ENCODE assay signal across 10 cellular contexts in the genomic region with DNA sequence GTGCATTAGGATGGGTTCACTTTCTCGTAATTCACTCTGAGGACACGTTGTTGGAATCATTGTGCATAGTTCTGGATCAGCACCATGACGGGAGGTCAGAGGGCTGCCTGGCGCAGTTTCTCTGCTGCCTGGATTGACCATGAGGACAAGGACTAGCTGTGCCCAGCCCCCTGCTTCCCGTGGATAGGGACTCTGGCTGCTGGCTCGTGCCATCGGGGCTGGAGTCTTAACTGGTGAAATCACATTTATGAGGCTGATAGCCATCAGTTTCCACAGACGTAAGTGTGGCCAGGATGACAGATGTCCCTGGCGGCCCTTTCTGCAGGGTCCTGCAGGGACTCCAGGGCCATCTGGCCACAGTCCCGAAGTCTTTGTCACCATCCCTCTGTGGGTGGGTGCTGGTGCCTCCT. TPM values are rescaled to one million over a fixed set of nuclear protein-coding genes. Genes with fewer than 3 reads are reported as not detected.
DNase-seq lines count a peak whose midpoint lies in the region; ATAC-seq and TF ChIP-seq lines count a peak whose summit lies in the region.
"Had no signal": no experiment of that assay in that cellular context is flagged by ENCODE, and none has a peak within 500 bp of the region (broad histone marks: within the 10 kb centered on the region; RNA-seq: fewer than 3 reads in every experiment).

No MANE protein-coding gene starts in this region.

- intact Hi-C loops in adrenal gland (cut with DNase I): no loop called here
- intact Hi-C loops in spleen (cut with DNase I; ENCODE audit: low total_unique reads): no loop called here

- TF ChIP-seq CTCF in adrenal gland (IDR thresholded peaks at IDR 0.05) (peak in 1 of 6 experiments; percentile 7), kidney epithelial cell (IDR thresholded peaks at IDR 0.05; ENCODE audit: insufficient read depth, low read length, poor library complexity, severe bottlenecking) (no peak), spleen (IDR thresholded peaks at IDR 0.05 in 8 of 11, conservative IDR thresholded peaks at IDR 0.05 in 3 of 11) (no peak)

- H3K27ac ChIP-seq in adrenal gland (peak overlapping the region; percentile 6 to 83 (median 54)), spleen (peak overlapping the region in 3 of 8 donors; percentile 16 to 51 (median 32))
- no peak overlapping the region for H3K27ac ChIP-seq in effector memory CD4-positive, alpha-beta T cell (ENCODE audit: insufficient read depth, low read length, poor library complexity, severe bottlenecking)
- H3K27ac ChIP-seq: RWPE1 had no signal

- 22 to 35% (median 31%) methylated on average over 6 to 10 of the region's 10 CpGs for WGBS in adrenal gland, 4 donors
- WGBS in spleen, 5 donors: 52 to 80% (median 71%) methylated on average over 10 of the region's 10 CpGs

- DNase-seq in EL (peak; percentile 43), adrenal gland (peak; percentile 84 to 98 (median 94)), kidney epithelial cell (ENCODE audit: low read depth) (peak; percentile 31), spleen (peak; percentile 80), MV-4-11 (lab: John Stamatoyannopoulos, UW) (no peak)
- DNase-seq in effector memory CD4-positive, alpha-beta T cell: no peak
- no peak for DNase-seq in stimulated activated naive CD4-positive, alpha-beta T cell (lab: John Stamatoyannopoulos, UW)
- DNase-seq: small intestine had no signal

- H3K36me3 ChIP-seq in adrenal gland (replicated peaks in 1 of 2): no peaks in the 10 kb centered on the region
- H3K36me3 ChIP-seq in kidney epithelial cell (ENCODE audit: control insufficient read depth, insufficient read depth, low read length): no peaks in the 10 kb centered on the region
- no peaks in the 10 kb centered on the region for H3K36me3 ChIP-seq in spleen
- H3K36me3 ChIP-seq in effector memory CD4-positive, alpha-beta T cell (ENCODE audit: control insufficient read depth, insufficient read depth, low read length): no peaks in the 10 kb centered on the region

- H3K4me1 ChIP-seq in adrenal gland (replicated peaks in 1 of 2): peaks cover 0 to 37% of the 10 kb centered on the region in 2 donors
- peaks cover 7 to 88% (median 55%) of the 10 kb centered on the region in 6 donors for H3K4me1 ChIP-seq in spleen
- H3K4me1 ChIP-seq in effector memory CD4-positive, alpha-beta T cell (ENCODE audit: control insufficient read depth, insufficient read depth, low read length, poor library complexity, severe bottlenecking): no peaks in the 10 kb centered on the region

- H3K4me3 ChIP-seq in adrenal gland (no peak overlapping the region), kidney epithelial cell (ENCODE audit: low read depth, low read length) (no peak overlapping the region), spleen (no peak overlapping the region)
- H3K4me3 ChIP-seq in effector memory CD4-positive, alpha-beta T cell (ENCODE audit: insufficient read depth, low read depth, low read length, poor library complexity, severe bottlenecking): no peak overlapping the region

- no peak for TF ChIP-seq POLR2A in adrenal gland (IDR thresholded peaks at IDR 0.05)
- TF ChIP-seq POLR2A in spleen (IDR thresholded peaks at IDR 0.05): no peak

- no peaks in the 10 kb centered on the region for H3K9me3 ChIP-seq in adrenal gland (replicated peaks in 1 of 3)
- no peaks in the 10 kb centered on the region for H3K9me3 ChIP-seq in spleen
- no peaks in the 10 kb centered on the region for H3K9me3 ChIP-seq in effector memory CD4-positive, alpha-beta T cell (ENCODE audit: control insufficient read depth, low read length)

- no peak for ATAC-seq in GM21737 (IDR thresholded peaks at IDR 0.05; ENCODE audit: unreplicated experiment)

- no peaks in the 10 kb centered on the region for H3K27me3 ChIP-seq in adrenal gland
- no peaks in the 10 kb centered on the region for H3K27me3 ChIP-seq in kidney epithelial cell (ENCODE audit: control insufficient read depth, insufficient read depth, low read length)
- no peaks in the 10 kb centered on the region for H3K27me3 ChIP-seq in spleen (replicated peaks in 1 of 7)
- no peaks in the 10 kb centered on the region for H3K27me3 ChIP-seq in effector memory CD4-positive, alpha-beta T cell (replicated peaks; ENCODE audit: control insufficient read depth, insufficient read depth, low read length, poor library complexity, severe bottlenecking)

RNA-seq across cellular contexts. Expression of a gene that starts 24.1 kb away (rescaled TPM):
- total RNA-seq in adrenal gland: 100 to 1,000 TPM in 3 of 8 donors, 10 to 100 TPM in 5; 38.8 to 241 (median 80.6) TPM
- polyA plus RNA-seq in adrenal gland: 10 to 100 TPM; 18.4 to 93.7 (median 39.0) TPM
- 23.8 and 30.4 TPM in 2 replicates for total RNA-seq in kidney epithelial cell
- total RNA-seq in spleen: 10 to 100 TPM; 20.8 to 46.1 (median 33.1) TPM
- polyA plus RNA-seq in spleen: 10 to 100 TPM; 16.0 to 26.3 (median 21.5) TPM

RNA-seq across cellular contexts. Expression of a gene that starts 58.6 kb away (rescaled TPM):
- total RNA-seq in adrenal gland: 1 to 10 TPM; 1.1 to 4.3 (median 2.6) TPM
- 1 to 10 TPM in 2 of 3 donors, under 1 TPM in 1; 0.71 to 3.1 (median 1.6) TPM for polyA plus RNA-seq in adrenal gland
- total RNA-seq in kidney epithelial cell: 180 and 210 TPM in 2 replicates
- 10 to 100 TPM in 2 of 7 donors, 1 to 10 TPM in 5; 4.3 to 12.7 (median 8.0) TPM for total RNA-seq in spleen
- 10 to 100 TPM in 2 of 3 donors, 1 to 10 TPM in 1; 8.2 to 13.1 (median 11.4) TPM for polyA plus RNA-seq in spleen

Comparison
In these comparisons a context has a peak if more than half of its experiments do, and no peak if none do; other contexts are left out.
1. DNase-seq: peak in EL (single experiment), adrenal gland (7 of 7), kidney epithelial cell (single experiment) and spleen (single experiment); none in MV-4-11 (single experiment), effector memory CD4-positive, alpha-beta T cell (0 of 3) and stimulated activated naive CD4-positive, alpha-beta T cell (0 of 6).
2. RNA of a gene that starts 58.6 kb away (total RNA-seq): 180 to 210 TPM in kidney epithelial cell; 4.3 to 12.7 TPM in spleen and 1.1 to 4.3 TPM in adrenal gland; every median in the first group is over 10 times any median in the second.